1 cellular context compared by ENCODE assay signal in the genomic region with DNA sequence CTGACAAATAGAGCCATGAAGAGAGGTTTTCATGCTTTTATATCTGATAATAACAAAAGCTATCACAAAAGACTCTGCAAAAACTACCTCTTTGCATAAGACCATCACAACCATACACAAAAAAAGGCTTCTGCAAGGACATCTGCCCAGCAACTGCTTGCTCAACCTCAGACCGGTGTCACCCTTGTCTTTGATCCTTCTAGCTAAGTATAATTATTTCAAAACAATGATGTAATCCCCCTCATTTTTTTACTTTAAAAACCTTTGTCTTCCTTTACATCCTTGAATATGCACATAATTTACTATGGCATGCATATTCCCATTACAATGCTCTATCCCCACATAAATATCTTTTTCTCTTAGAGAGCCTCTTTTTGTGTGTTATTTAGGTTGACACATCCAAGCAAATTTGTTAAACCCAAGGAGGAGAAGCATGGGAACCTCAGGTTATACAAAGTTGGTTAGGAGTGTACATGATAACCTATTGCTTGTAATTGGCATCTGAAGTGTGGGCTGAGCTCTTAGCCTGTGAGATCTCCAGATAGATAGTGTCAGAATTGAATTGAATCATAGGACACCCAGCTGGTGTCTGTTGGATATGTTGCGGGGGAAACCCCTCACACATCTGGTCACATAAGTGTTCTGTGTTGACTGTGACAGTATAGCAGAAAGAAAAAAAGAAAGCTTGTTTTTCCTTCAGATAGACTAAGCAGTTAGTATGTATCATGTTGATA.
TF ChIP-seq lines count a peak whose summit lies in the region.

No MANE protein-coding gene starts in this region.

TF ChIP-seq in H1, 55 proteins besides CTCF, POLR2A, EP300 and RAD21:
- TF ChIP-seq ZNF274 (IDR thresholded peaks at IDR 0.05; ENCODE audit: borderline replicate concordance, extremely low read depth, low read length), result no peak
- peak; percentile 80 for TF ChIP-seq RFX5 (IDR thresholded peaks at IDR 0.05; ENCODE audit: borderline replicate concordance, low read depth, low read length)
